Comparison of ENCODE assay signal across 9 cellular contexts in the genomic region with DNA sequence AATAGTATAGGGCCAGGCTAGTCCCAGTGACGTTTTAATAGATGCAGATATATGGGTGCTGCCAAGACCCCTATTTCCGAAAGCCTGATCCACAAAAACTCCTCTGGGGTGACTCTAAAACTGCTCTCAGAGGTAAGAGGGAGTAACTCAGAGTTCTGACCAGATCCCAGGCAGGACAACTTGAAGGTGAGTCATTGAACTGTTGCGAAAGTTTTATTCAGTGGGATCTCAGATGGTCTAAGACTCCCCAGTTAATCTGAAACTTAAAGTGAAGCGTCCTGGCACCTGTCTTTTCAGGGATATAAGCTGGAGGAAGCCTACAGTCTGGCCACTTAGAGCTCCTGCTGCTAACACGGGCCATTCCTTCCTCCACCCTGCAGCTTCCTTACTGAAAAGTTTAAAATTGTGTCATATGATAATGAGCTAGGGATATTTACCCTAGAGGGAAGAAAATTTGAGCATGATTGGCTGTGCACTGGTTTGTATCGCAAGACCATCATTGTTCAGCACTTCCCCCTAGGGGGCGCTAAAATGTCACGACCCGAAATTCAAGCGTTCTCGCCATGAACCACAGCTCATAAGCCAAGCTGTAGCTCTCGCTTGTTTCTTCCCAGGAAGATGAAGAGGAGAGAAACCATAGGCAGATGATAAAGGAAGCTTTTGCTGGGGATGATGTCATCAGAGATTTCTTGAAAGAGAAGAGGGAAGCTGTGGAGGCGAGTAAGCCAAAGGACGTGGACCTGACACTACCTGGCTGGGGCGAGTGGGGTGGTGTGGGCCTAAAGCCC. TPM values are rescaled to one million over a fixed set of nuclear protein-coding genes. Genes with fewer than 3 reads are reported as not detected.
DNase-seq lines count a peak whose midpoint lies in the region; ATAC-seq and TF ChIP-seq lines count a peak whose summit lies in the region.
"Had no signal": no experiment of that assay in that cellular context is flagged by ENCODE, and none has a peak within 500 bp of the region (broad histone marks: within the 10 kb centered on the region; RNA-seq: fewer than 3 reads in every experiment).

No MANE protein-coding gene starts in this region.

- POLR2A ChIA-PET in IMR-90 (lab: Charles Lee; ENCODE audit: unreplicated experiment): no interaction called here

- H3K18ac ChIP-seq in IMR-90 (ENCODE audit: low read depth, low read length) (no peak overlapping the region), trophoblast cell (ENCODE audit: low read length) (no peak overlapping the region)

- H3K4me3 ChIP-seq in IMR-90 (ENCODE audit: insufficient read depth, low read depth, low read length) (no peak overlapping the region), RWPE2 (ENCODE audit: severe bottlenecking) (no peak overlapping the region), trophoblast cell (ENCODE audit: low read depth, low read length) (no peak overlapping the region), vagina (no peak overlapping the region)
- H3K4me3 ChIP-seq: BLaER1 treated with 17β-estradiol and CSF1 and Interleukin-3, amounts not matched to agents 10 nM and 100 nM had no signal

- DNase-seq in NCI-H1417 (lab: John Stamatoyannopoulos, UW) (peak; percentile 44 to 78 (median 77)), NCI-H1417 treated with DMSO at 0.1 percent for 48 hours (lab: John Stamatoyannopoulos, UW) (no peak), IMR-90 (peak; percentile 81), RWPE2 (ENCODE audit: low spot score) (no peak), globus pallidus (ENCODE audit: low spot score) (peak; percentile 79), trophoblast cell (peak; percentile 86 to 94), vagina (ENCODE audit: extremely low spot score in 2 of 2) (no peak)
- DNase-seq in activated gamma-delta T cell treated with anti-CD3 and anti-CD28 coated beads, Interleukin-2, amount 50 U/mL, for 16 hours (ENCODE audit: low read depth): peak; percentile 42

- TF ChIP-seq RAD21 in IMR-90 (IDR thresholded peaks at IDR 0.05; ENCODE audit: low read length): peak; percentile 70

- no CpG with 5 or more reads among the region's 15 CpGs for WGBS in IMR-90 (ENCODE audit: extremely low coverage in 2 of 2, insufficient read length in 1 of 2), 2 experiments
- no CpG with 5 or more reads among the region's 15 CpGs for WGBS in trophoblast cell (ENCODE audit: extremely low coverage, insufficient coverage, insufficient read length)

- H3K36me3 ChIP-seq in IMR-90 (ENCODE audit: control insufficient read depth, insufficient read depth, low read length) (peaks cover 8% of the 10 kb centered on the region), RWPE2 (ENCODE audit: low read depth) (peaks cover 45% of the 10 kb centered on the region), trophoblast cell (ENCODE audit: control insufficient read depth in 1 of 2, insufficient read depth in 2 of 2, low read length in 2 of 2) (peaks cover 24 to 32% of the 10 kb centered on the region in 2 experiments), vagina (peaks cover 0 to 14% of the 10 kb centered on the region in 2 donors)

- intact Hi-C loops in IMR-90 (cut with micrococcal nuclease): loop anchor here (1.0 kb wide), 2 partner anchors 103 to 135 kb away; no protein-coding TSS in a partner anchor
- intact Hi-C loops in vagina (cut with DNase I): loop anchor here (1.0 kb wide), 1 partner anchor 135 kb away; no protein-coding TSS in a partner anchor

- BruUV-seq in IMR-90 (replicated peaks; lab: Mats Ljungman, UMichigan): no TSS peak

- H2AFZ ChIP-seq in IMR-90 (replicated peaks; ENCODE audit: low read length, poor library complexity) (no peak overlapping the region), trophoblast cell (ENCODE audit: insufficient read depth, low read length, poor library complexity) (no peak overlapping the region)

- H3K4me2 ChIP-seq in IMR-90 (ENCODE audit: low read depth, low read length) (no peak overlapping the region), trophoblast cell (ENCODE audit: low read length) (no peak overlapping the region)

- H3K9ac ChIP-seq in IMR-90 (ENCODE audit: low read depth, low read length): no peak overlapping the region
- no peak overlapping the region for H3K9ac ChIP-seq in trophoblast cell (ENCODE audit: low read length)

- ATAC-seq in IMR-90 (ENCODE audit: low read depth) (peak; percentile 92), RWPE2 (ENCODE audit: low read depth) (peak; percentile 51; the same call in 2 of the 3 replicates)

- no peak overlapping the region for H4K12ac ChIP-seq in trophoblast cell (ENCODE audit: low read depth, low read length)

- no peak overlapping the region for H4K5ac ChIP-seq in IMR-90 (ENCODE audit: low read depth, low read length)

- no peak overlapping the region for H4K91ac ChIP-seq in IMR-90 (ENCODE audit: insufficient read depth, low read depth, low read length)
- no peak overlapping the region for H4K91ac ChIP-seq in trophoblast cell (ENCODE audit: low read depth, low read length)

- in situ Hi-C loops in IMR-90 (cut with MboI; ENCODE audit: low sequenced_read_pairs): loop anchor here (10.0 kb wide), 1 partner anchor 139 kb away; no protein-coding TSS in a partner anchor

- TF ChIP-seq CTCF in IMR-90 (conservative IDR thresholded peaks at IDR 0.05; ENCODE audit: low read depth, low read length): peak; percentile 69
- peak; percentile 53 for TF ChIP-seq CTCF in RWPE2 (IDR thresholded peaks at IDR 0.05; ENCODE audit: poor library complexity, severe bottlenecking)
- TF ChIP-seq CTCF in vagina (IDR thresholded peaks at IDR 0.05): peak in 2 of 3 experiments; percentile 53 to 61

- H3K14ac ChIP-seq in IMR-90 (replicated peaks; ENCODE audit: low read depth, low read length): no peak overlapping the region
- no peak overlapping the region for H3K14ac ChIP-seq in trophoblast cell (ENCODE audit: low read length)

- H3K4ac ChIP-seq in IMR-90 (ENCODE audit: low read depth, low read length): no peak overlapping the region
- no peak overlapping the region for H3K4ac ChIP-seq in trophoblast cell (ENCODE audit: low read depth, low read length)

- no peak overlapping the region for H2BK120ac ChIP-seq in IMR-90 (ENCODE audit: low read depth, low read length)
- H2BK120ac ChIP-seq in trophoblast cell (ENCODE audit: insufficient read depth, low read length, poor library complexity): no peak overlapping the region

- H2BK15ac ChIP-seq in IMR-90 (ENCODE audit: low read depth, low read length): no peak overlapping the region

- no peak overlapping the region for H2BK20ac ChIP-seq in IMR-90 (ENCODE audit: low read depth, low read length)

- H3K79me2 ChIP-seq in trophoblast cell (ENCODE audit: control insufficient read depth, insufficient read depth, low read length, poor library complexity): no peaks in the 10 kb centered on the region

- H3K9me1 ChIP-seq in IMR-90 (ENCODE audit: insufficient read depth, low read length): no peaks in the 10 kb centered on the region

- H2AK9ac ChIP-seq in IMR-90 (replicated peaks; ENCODE audit: low read depth, low read length, poor library complexity): peak overlapping the region; percentile 35

- no peak overlapping the region for H4K8ac ChIP-seq in IMR-90 (ENCODE audit: low read depth in 2 of 2, low read length in 2 of 2)
- no peak overlapping the region for H4K8ac ChIP-seq in trophoblast cell (ENCODE audit: low read depth, low read length)

- H2AK5ac ChIP-seq in IMR-90 (ENCODE audit: low read depth, low read length) (no peak overlapping the region), trophoblast cell (ENCODE audit: low read length) (no peak overlapping the region)

- CTCF ChIA-PET in IMR-90 (lab: Yijun Ruan, JAX): interaction anchor here (0.6 to 1.6 kb wide), 10 partner anchors 9 to 135 kb away, joined by 3 to 8 read pairs (median 4); no protein-coding TSS in a partner anchor

- H3K27ac ChIP-seq in IMR-90 (ENCODE audit: insufficient read depth, low read length) (no peak overlapping the region), RWPE2 (ENCODE audit: poor library complexity, severe bottlenecking) (no peak overlapping the region), trophoblast cell (ENCODE audit: low read depth, low read length) (no peak overlapping the region), vagina (no peak overlapping the region)
- H3K27ac ChIP-seq: BLaER1 treated with 17β-estradiol and CSF1 and Interleukin-3, amounts not matched to agents 10 nM and 100 nM had no signal

- H3K23ac ChIP-seq in IMR-90 (ENCODE audit: low read depth, low read length) (no peak overlapping the region), trophoblast cell (ENCODE audit: low read length) (no peak overlapping the region)

- no peak overlapping the region for H3K56ac ChIP-seq in IMR-90 (ENCODE audit: extremely low read depth, insufficient read depth, low read length)

- dilution Hi-C loops in IMR-90 (cut with HindIII; ENCODE audit: low sequenced_read_pairs, unreplicated experiment): no loop called here

- TF ChIP-seq POLR2A in IMR-90 (IDR thresholded peaks at IDR 0.05; ENCODE audit: low read depth, low read length): no peak
- TF ChIP-seq POLR2A in vagina (IDR thresholded peaks at IDR 0.05): no peak

- H4K20me1 ChIP-seq in IMR-90 (ENCODE audit: insufficient read depth, low read length): no peaks in the 10 kb centered on the region

- H3K27me3 ChIP-seq in IMR-90 (ENCODE audit: control insufficient read depth, insufficient read depth, low read length): no peaks in the 10 kb centered on the region
- H3K27me3 ChIP-seq in RWPE2 (ENCODE audit: insufficient read depth, poor library complexity, severe bottlenecking): no peaks in the 10 kb centered on the region
- no peaks in the 10 kb centered on the region for H3K27me3 ChIP-seq in trophoblast cell (ENCODE audit: insufficient read depth, low read length)
- H3K27me3 ChIP-seq in vagina: no peaks in the 10 kb centered on the region

- no peaks in the 10 kb centered on the region for H3K4me1 ChIP-seq in IMR-90 (ENCODE audit: control insufficient read depth, insufficient read depth, low read length)
- no peaks in the 10 kb centered on the region for H3K4me1 ChIP-seq in RWPE2 (ENCODE audit: insufficient read depth, poor library complexity, severe bottlenecking)
- no peaks in the 10 kb centered on the region for H3K4me1 ChIP-seq in trophoblast cell (ENCODE audit: control insufficient read depth in 1 of 2, insufficient read depth in 2 of 2, low read length in 2 of 2)
- no peaks in the 10 kb centered on the region for H3K4me1 ChIP-seq in vagina

- H3K9me3 ChIP-seq in IMR-90 (ENCODE audit: control insufficient read depth, insufficient read depth, low read length) (no peaks in the 10 kb centered on the region), RWPE2 (ENCODE audit: severe bottlenecking) (no peaks in the 10 kb centered on the region), trophoblast cell (ENCODE audit: insufficient read depth, low read depth, low read length) (no peaks in the 10 kb centered on the region), vagina (no peaks in the 10 kb centered on the region)

- H2BK5ac ChIP-seq in IMR-90 (ENCODE audit: low read depth, low read length, poor library complexity, severe bottlenecking) (no peak overlapping the region), trophoblast cell (ENCODE audit: low read depth, low read length, poor library complexity) (no peak overlapping the region)

- no peak overlapping the region for H2BK12ac ChIP-seq in trophoblast cell (ENCODE audit: low read length)

- peaks cover 0 to 4% of the 10 kb centered on the region in 2 experiments; a peak in 1 of 4 replicates for H3K79me1 ChIP-seq in IMR-90 (ENCODE audit: low read depth in 1 of 2, low read length in 2 of 2)
- no peaks in the 10 kb centered on the region for H3K79me1 ChIP-seq in trophoblast cell (ENCODE audit: low read length)

RNA-seq across cellular contexts. Expression of a gene that starts 19.5 kb away (rescaled TPM):
- total RNA-seq in IMR-90 (2012; rRNA removed): 15.2 and 25.3 TPM in 2 replicates
- polyA plus RNA-seq in IMR-90 (2012; rRNA removed): 11.7 and 13.8 TPM in 2 replicates
- polyA plus RNA-seq in IMR-90 (2012; cell fraction: cytosol; rRNA removed): 2.4 and 5.4 TPM in 2 replicates
- 1.9 and 10.7 TPM in 2 replicates for polyA plus RNA-seq in IMR-90 (2012; cell fraction: nucleus; rRNA removed; ENCODE audit: low replicate concordance)
- polyA plus RNA-seq in trophoblast cell (2013): 16.0 and 16.8 TPM in 2 replicates
- total RNA-seq in vagina: 9.8 TPM

RNA-seq across cellular contexts. Expression of a gene that starts 56.9 kb away (rescaled TPM):
- total RNA-seq in IMR-90 (2012; rRNA removed) (0.28 and 0.54 TPM in 2 replicates), vagina (6.1 TPM)
- polyA plus RNA-seq in IMR-90 (2012; rRNA removed): 1.6 and 2.1 TPM in 2 replicates
- 1.1 and 1.4 TPM in 2 replicates for polyA plus RNA-seq in IMR-90 (2012; cell fraction: cytosol; rRNA removed)
- 2.8 and 3.2 TPM in 2 replicates for polyA plus RNA-seq in IMR-90 (2012; cell fraction: nucleus; rRNA removed; ENCODE audit: low replicate concordance)
- polyA plus RNA-seq in trophoblast cell (2013): 26.2 and 26.3 TPM in 2 replicates

Comparison
In these comparisons a context has a peak if more than half of its experiments do, and no peak if none do; other contexts are left out.
1. DNase-seq: peak in NCI-H1417 (3 of 3), IMR-90 (single experiment), activated gamma-delta T cell treated with anti-CD3 and anti-CD28 coated beads, Interleukin-2, amount 50 U/mL, for 16 hours (single experiment), globus pallidus (single experiment) and trophoblast cell (2 of 2); none in NCI-H1417 treated with DMSO at 0.1 percent for 48 hours (single experiment), RWPE2 (single experiment) and vagina (0 of 2).
2. Peak in every context shown above with its lines, with median percentiles within 50 percentile points of each other: CTCF ChIP-seq.